In genomic region chr4:154854362-154854761, GRCh38 we compare ENCODE assay signal across 13 cellular contexts.
A peak's percentile ranks its signal among the peaks of the same experiment; 100 is the strongest.
DNase-seq lines count a peak whose midpoint lies in the region; ATAC-seq and TF ChIP-seq lines count a peak whose summit lies in the region.
"Had no signal": no experiment of that assay in that cellular context is flagged by ENCODE, and none has a peak within 500 bp of the region (broad histone marks: within the 10 kb centered on the region; RNA-seq: fewer than 3 reads in every experiment).

No MANE protein-coding gene starts in this region.

- H3K36me3 Mint-ChIP-seq in chondrocyte (ENCODE audit: low read depth): no peaks in the 10 kb centered on the region
- H3K36me3 Mint-ChIP-seq: IgD-negative memory B cell; naive thymus-derived CD4-positive, alpha-beta T cell had no signal

- H3K4me1 ChIP-seq in mucosa of descending colon (ENCODE audit: low read depth): no peaks in the 10 kb centered on the region

- ATAC-seq in mucosa of descending colon: no peak
- ATAC-seq: naive thymus-derived CD4-positive, alpha-beta T cell had no signal

- DNase-seq in NCI-H748 (lab: John Stamatoyannopoulos, UW; ENCODE audit: unreplicated experiment) (peak; percentile 24), NCI-H748 treated with DMSO at 0.1 percent for 48 hours (lab: John Stamatoyannopoulos, UW) (no peak), MV-4-11 (lab: John Stamatoyannopoulos, UW) (peak; percentile 21), chondrocyte (ENCODE audit: low spot score) (no peak), retinal pigment epithelial cell (ENCODE audit: low read depth) (no peak), NCI-H146 (lab: John Stamatoyannopoulos, UW) (no peak), mucosa of descending colon (no peak)
- no peak for DNase-seq in activated CD8-positive, alpha-beta memory T cell treated with anti-CD3 and anti-CD28 coated beads, Interleukin-2, amount 50 U/mL, for 4 hours
- DNase-seq: AML-193; naive thymus-derived CD4-positive, alpha-beta T cell had no signal

- peak; percentile 55 for TF ChIP-seq CTCF in chondrocyte (IDR thresholded peaks at IDR 0.05)
- peak; percentile 54 for TF ChIP-seq CTCF in retinal pigment epithelial cell (conservative IDR thresholded peaks at IDR 0.05; ENCODE audit: low read depth, low read length)
- TF ChIP-seq CTCF in mucosa of descending colon (IDR thresholded peaks at IDR 0.05): no peak

- H3K4me3 ChIP-seq in retinal pigment epithelial cell (ENCODE audit: low read length) (no peak overlapping the region), mucosa of descending colon (no peak overlapping the region)
- H3K4me3 ChIP-seq: SK-N-MC had no signal

- H3K4me3 Mint-ChIP-seq in chondrocyte (ENCODE audit: unreplicated experiment): no peak overlapping the region
- H3K4me3 Mint-ChIP-seq: central memory CD8-positive, alpha-beta T cell; IgD-negative memory B cell; naive thymus-derived CD4-positive, alpha-beta T cell had no signal

- H3K36me3 ChIP-seq in mucosa of descending colon (ENCODE audit: low read depth): no peaks in the 10 kb centered on the region

- peaks cover 4% of the 10 kb centered on the region for H3K27me3 Mint-ChIP-seq in chondrocyte (ENCODE audit: low read depth)
- H3K27me3 Mint-ChIP-seq: central memory CD8-positive, alpha-beta T cell had no signal

- intact Hi-C loops in mucosa of descending colon (cut with DNase I, micrococcal nuclease): no loop called here

- H3K4me1 Mint-ChIP-seq in chondrocyte (ENCODE audit: low read depth): no peaks in the 10 kb centered on the region
- H3K4me1 Mint-ChIP-seq: central memory CD8-positive, alpha-beta T cell; IgD-negative memory B cell; naive thymus-derived CD4-positive, alpha-beta T cell had no signal

- H3K9me3 ChIP-seq in mucosa of descending colon: no peaks in the 10 kb centered on the region

- no peak overlapping the region for H3K27ac Mint-ChIP-seq in chondrocyte (ENCODE audit: unreplicated experiment)
- H3K27ac Mint-ChIP-seq: IgD-negative memory B cell; naive thymus-derived CD4-positive, alpha-beta T cell had no signal

- H3K9me3 Mint-ChIP-seq in chondrocyte (ENCODE audit: low read depth): no peaks in the 10 kb centered on the region

Comparison
In these comparisons a context has a peak if more than half of its experiments do, and no peak if none do; other contexts are left out.
1. DNase-seq: peak in NCI-H748 (single experiment) and MV-4-11 (single experiment); none in NCI-H748 treated with DMSO at 0.1 percent for 48 hours (single experiment), chondrocyte (single experiment), retinal pigment epithelial cell (single experiment), activated CD8-positive, alpha-beta memory T cell treated with anti-CD3 and anti-CD28 coated beads, Interleukin-2, amount 50 U/mL, for 4 hours (single experiment), NCI-H146 (single experiment) and mucosa of descending colon (0 of 3).